Comparison of ENCODE assay signal across 26 cellular contexts in genomic region chr11:131571571-131571970, GRCh38.
"Had no signal": no experiment of that assay in that cellular context is flagged by ENCODE, and none has a peak within 500 bp of the region (broad histone marks: within the 10 kb centered on the region; RNA-seq: fewer than 3 reads in every experiment).

No MANE protein-coding gene starts in this region.

- H3K27ac ChIP-seq: body of pancreas, SJCRH30, SK-N-MC had no signal

- H3K9me3 Mint-ChIP-seq: activated CD4-positive, alpha-beta T cell treated with anti-CD3 and anti-CD28 coated beads, Interleukin-2, amount 10 ng/mL, durations not matched to agents 7 days and 5 days; activated naive CD8-positive, alpha-beta T cell treated with anti-CD3 and anti-CD28 coated beads, Interleukin-2, amount 10 ng/mL, durations not matched to agents 7 days and 5 days; activated T-cell treated with anti-CD3 and anti-CD28 coated beads, Interleukin-2, amount 50 U/mL, for 24 hours; activated T-helper 2 cell treated with anti-CD3 and anti-CD28 coated beads, Interferon-gamma antibody, Interleukin-2, Interleukin-4, amounts not matched to agents 10 μg/mL and 5 μg/mL and 100 μg/mL, durations not matched to agents 14 hours and 24 hours and 36 hours had no signal

- DNase-seq: activated CD4-positive, alpha-beta T cell treated with anti-CD3 and anti-CD28 coated beads for 36 hours; activated CD4-positive, alpha-beta T cell treated with anti-CD3 and anti-CD28 coated beads, Interleukin-2, amount 10 ng/mL, durations not matched to agents 7 days and 5 days; activated CD4-positive, alpha-beta T cell treated with anti-CD3 and anti-CD28 coated beads, Interleukin-2, amount 50 U/mL, for 48 hours; activated CD8-positive, alpha-beta T cell treated with anti-CD3 and anti-CD28 coated beads, Interleukin-2, amount 10 ng/mL, durations not matched to agents 7 days and 5 days; activated gamma-delta T cell; activated naive CD4-positive, alpha-beta T cell treated with Interleukin-2 at 50 U/mL for 16 hours; activated naive CD8-positive, alpha-beta T cell treated with anti-CD3 and anti-CD28 coated beads, Interleukin-2, amount 10 ng/mL, durations not matched to agents 7 days and 5 days; activated T-cell treated with anti-CD3 and anti-CD28 coated beads, Interleukin-2, amount 50 U/mL, for 24 hours; Karpas-422; KBM-7; NCI-H1048; NCI-H1105 treated with DMSO at 0.1 percent for 48 hours; NCI-H1436; NCI-H1694; NCI-H1930; NCI-H2081 treated with DMSO at 0.1 percent for 48 hours; NCI-H345; NCI-H524 treated with DMSO at 0.1 percent for 48 hours; SHP77; SJCRH30; T1000 had no signal

- H3K27ac Mint-ChIP-seq: activated CD4-positive, alpha-beta T cell treated with anti-CD3 and anti-CD28 coated beads for 36 hours; activated CD4-positive, alpha-beta T cell treated with anti-CD3 and anti-CD28 coated beads, Interleukin-2, amount 10 ng/mL, durations not matched to agents 7 days and 5 days; activated CD8-positive, alpha-beta T cell treated with anti-CD3 and anti-CD28 coated beads, Interleukin-2, amount 10 ng/mL, durations not matched to agents 7 days and 5 days; activated naive CD4-positive, alpha-beta T cell treated with anti-CD3 and anti-CD28 coated beads, Interleukin-2, amount 50 U/mL, for 24 hours; activated naive CD8-positive, alpha-beta T cell treated with anti-CD3 and anti-CD28 coated beads, Interleukin-2, amount 10 ng/mL, durations not matched to agents 7 days and 5 days; activated T-cell treated with anti-CD3 and anti-CD28 coated beads, Interleukin-2, amount 50 U/mL, for 24 hours; activated T-helper 2 cell treated with anti-CD3 and anti-CD28 coated beads, Interferon-gamma antibody, Interleukin-2, Interleukin-4, amounts not matched to agents 10 μg/mL and 5 μg/mL and 100 μg/mL, durations not matched to agents 14 hours and 24 hours and 36 hours had no signal

- H3K36me3 Mint-ChIP-seq: activated naive CD4-positive, alpha-beta T cell treated with anti-CD3 and anti-CD28 coated beads, Interleukin-2, amount 50 U/mL, for 24 hours; activated naive CD8-positive, alpha-beta T cell treated with anti-CD3 and anti-CD28 coated beads, Interleukin-2, amount 10 ng/mL, durations not matched to agents 7 days and 5 days had no signal

- H3K4me1 Mint-ChIP-seq: activated CD4-positive, alpha-beta T cell treated with anti-CD3 and anti-CD28 coated beads for 36 hours; activated CD4-positive, alpha-beta T cell treated with anti-CD3 and anti-CD28 coated beads, Interleukin-2, amount 10 ng/mL, durations not matched to agents 7 days and 5 days; activated naive CD4-positive, alpha-beta T cell treated with anti-CD3 and anti-CD28 coated beads, Interleukin-2, amount 50 U/mL, for 24 hours; activated naive CD8-positive, alpha-beta T cell treated with anti-CD3 and anti-CD28 coated beads, Interleukin-2, amount 10 ng/mL, durations not matched to agents 7 days and 5 days had no signal

- H3K27me3 ChIP-seq: body of pancreas, SJCRH30 had no signal

- H3K27me3 Mint-ChIP-seq: activated naive CD8-positive, alpha-beta T cell treated with anti-CD3 and anti-CD28 coated beads, Interleukin-2, amount 10 ng/mL, durations not matched to agents 7 days and 5 days; activated T-cell treated with anti-CD3 and anti-CD28 coated beads, Interleukin-2, amount 50 U/mL, for 24 hours had no signal

- H3K9me3 ChIP-seq: body of pancreas, SJCRH30 had no signal

- ATAC-seq: activated CD4-positive, alpha-beta T cell treated with anti-CD3 and anti-CD28 coated beads for 36 hours; activated CD8-positive, alpha-beta T cell treated with anti-CD3 and anti-CD28 coated beads, Interleukin-2, amount 10 ng/mL, durations not matched to agents 7 days and 5 days; body of pancreas; Panc1 had no signal

- H3K4me3 Mint-ChIP-seq: activated CD4-positive, alpha-beta T cell treated with anti-CD3 and anti-CD28 coated beads for 36 hours; activated CD4-positive, alpha-beta T cell treated with anti-CD3 and anti-CD28 coated beads, Interleukin-2, amount 10 ng/mL, durations not matched to agents 7 days and 5 days; activated CD8-positive, alpha-beta T cell treated with anti-CD3 and anti-CD28 coated beads, Interleukin-2, amount 10 ng/mL, durations not matched to agents 7 days and 5 days; activated naive CD4-positive, alpha-beta T cell treated with anti-CD3 and anti-CD28 coated beads, Interleukin-2, amount 50 U/mL, for 24 hours; activated naive CD8-positive, alpha-beta T cell treated with anti-CD3 and anti-CD28 coated beads, Interleukin-2, amount 10 ng/mL, durations not matched to agents 7 days and 5 days; activated T-cell treated with anti-CD3 and anti-CD28 coated beads, Interleukin-2, amount 50 U/mL, for 24 hours had no signal
